Comparison of ENCODE assay signal across 9 cellular contexts in the genomic region with DNA sequence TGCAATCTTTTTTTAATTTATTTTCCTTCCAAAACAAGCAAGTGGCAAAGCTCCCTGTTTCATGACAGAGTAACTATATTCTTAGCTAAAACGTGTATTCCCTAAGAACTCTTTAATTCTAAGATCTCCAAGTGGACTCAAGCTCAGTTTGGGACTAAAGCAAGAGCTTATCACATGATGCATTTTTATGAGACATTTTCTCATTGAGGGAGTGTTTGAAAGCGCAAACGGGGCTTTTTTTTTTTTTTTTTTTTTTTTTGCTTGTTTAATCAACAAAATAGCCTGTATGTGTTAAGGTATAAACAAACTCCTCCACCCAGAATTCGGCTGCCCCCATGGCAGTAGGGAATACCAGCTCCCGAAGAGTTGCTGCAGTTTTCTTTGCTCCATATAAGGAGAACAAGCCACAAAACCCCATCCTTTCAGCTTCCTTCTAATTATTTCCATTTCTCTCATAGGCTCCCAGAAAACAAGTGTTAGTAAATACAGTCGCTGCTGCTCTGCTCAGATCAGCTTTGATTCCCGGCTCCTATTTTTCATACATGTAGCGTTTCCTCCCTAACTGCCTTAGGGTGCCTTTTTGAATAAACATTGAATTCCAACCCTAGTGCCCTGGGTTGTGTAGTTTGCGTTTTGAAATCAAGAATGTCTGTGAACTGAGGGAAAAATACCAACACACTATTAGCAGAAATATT. TPM values are rescaled to one million over a fixed set of nuclear protein-coding genes. Genes with fewer than 3 reads are reported as not detected.
DNase-seq lines count a peak whose midpoint lies in the region; FAIRE-seq and TF ChIP-seq lines count a peak whose summit lies in the region.
"Had no signal": no experiment of that assay in that cellular context is flagged by ENCODE, and none has a peak within 500 bp of the region (broad histone marks: within the 10 kb centered on the region; RNA-seq: fewer than 3 reads in every experiment).

No MANE protein-coding gene starts in this region.

- H4K20me1 ChIP-seq in astrocyte (ENCODE audit: insufficient read depth, low read length) (no peaks in the 10 kb centered on the region), hepatocyte (ENCODE audit: insufficient read depth, poor library complexity, severe bottlenecking) (no peaks in the 10 kb centered on the region)

- FAIRE-seq in astrocyte (lab: Jason Lieb, UNC) = no peak

- H3K4me3 ChIP-seq in astrocyte (ENCODE audit: insufficient read depth, low read depth, low read length) = peak overlapping the region; percentile 67
- H3K4me3 ChIP-seq in hepatocyte = peak overlapping the region; percentile 37
- H3K4me3 ChIP-seq in prostate gland = peak overlapping the region; percentile 28 to 34

- H3K4me1 ChIP-seq in astrocyte (ENCODE audit: insufficient read depth, low read length) = peaks cover 21% of the 10 kb centered on the region
- H3K4me1 ChIP-seq in hepatocyte (ENCODE audit: insufficient read depth) = no peaks in the 10 kb centered on the region
- H3K4me1 ChIP-seq in prostate gland (replicated peaks) = no peaks in the 10 kb centered on the region

- H3K4me2 ChIP-seq in astrocyte (ENCODE audit: low read length) (peak overlapping the region; percentile 96), hepatocyte (peak overlapping the region; percentile 81)

- H2AFZ ChIP-seq in astrocyte (ENCODE audit: low read depth, low read length) (peak overlapping the region; percentile 38), hepatocyte (peak overlapping the region; percentile 54)

- H3K27ac ChIP-seq in astrocyte (ENCODE audit: low read depth, low read length) = no peak overlapping the region
- peak overlapping the region; percentile 81 for H3K27ac ChIP-seq in hepatocyte
- peak overlapping the region; percentile 60 to 62 for H3K27ac ChIP-seq in prostate gland

- TF ChIP-seq POLR2A in prostate gland (IDR thresholded peaks at IDR 0.05) = no peak

- no peaks in the 10 kb centered on the region for H3K36me3 Mint-ChIP-seq in astrocyte (ENCODE audit: low read depth, unreplicated experiment)

- H3K79me2 ChIP-seq in astrocyte (ENCODE audit: insufficient read depth, low read length) (no peaks in the 10 kb centered on the region), hepatocyte (no peaks in the 10 kb centered on the region)

- no peak overlapping the region for H3K4me3 Mint-ChIP-seq in astrocyte (ENCODE audit: unreplicated experiment)

- H3K9me3 Mint-ChIP-seq in astrocyte (ENCODE audit: unreplicated experiment) = no peaks in the 10 kb centered on the region

- H3K27me3 Mint-ChIP-seq in astrocyte (ENCODE audit: low read depth, unreplicated experiment) = no peaks in the 10 kb centered on the region

- H3K9me3 ChIP-seq in astrocyte (ENCODE audit: insufficient read depth, low read depth, low read length) (no peaks in the 10 kb centered on the region), hepatocyte (ENCODE audit: low read depth) (no peaks in the 10 kb centered on the region), prostate gland (no peaks in the 10 kb centered on the region)

- no peak overlapping the region for H3K27ac Mint-ChIP-seq in astrocyte (ENCODE audit: unreplicated experiment)

- H3K9ac ChIP-seq in astrocyte (ENCODE audit: low read length) = no peak overlapping the region

- no peaks in the 10 kb centered on the region for H3K9me2 ChIP-seq in hepatocyte (replicated peaks; ENCODE audit: insufficient read depth)

- WGBS in hepatocyte (ENCODE audit: low lambda C conversion rate, missing lambda C conversion rate) = 9% methylated on average over 9 of the region's 9 CpGs
- 3% methylated on average over 9 of the region's 9 CpGs for WGBS in prostate gland

- peak; percentile 12 for DNase-seq in EL
- no peak for DNase-seq in astrocyte (ENCODE audit: low read depth)
- no peak for DNase-seq in hepatocyte (ENCODE audit: low spot score)
- DNase-seq in prostate gland (ENCODE audit: low spot score) = no peak
- DNase-seq in D341Med (ENCODE audit: low spot score) = no peak
- no peak for DNase-seq in activated CD4-positive, alpha-beta T cell treated with anti-CD3 and anti-CD28 coated beads, Interleukin-2, amount 50 U/mL, for 4 hours
- no peak for DNase-seq in HK-2 (ENCODE audit: unreplicated experiment)
- no peak for DNase-seq in NCI-H748 (lab: John Stamatoyannopoulos, UW; ENCODE audit: unreplicated experiment)
- DNase-seq: activated CD4-positive, CD25-positive, alpha-beta regulatory T cell treated with anti-CD3 and anti-CD28 coated beads, Interleukin-2, amount 50 U/mL, for 72 hours had no signal

- TF ChIP-seq CTCF in astrocyte (IDR thresholded peaks at IDR 0.05; ENCODE audit: insufficient read depth, low read depth, low read length) (no peak), hepatocyte (IDR thresholded peaks at IDR 0.05; ENCODE audit: poor library complexity) (no peak), prostate gland (IDR thresholded peaks at IDR 0.05) (no peak)

- H3K27me3 ChIP-seq in astrocyte (ENCODE audit: insufficient read depth, low read length) (peaks cover 2% of the 10 kb centered on the region), hepatocyte (no peaks in the 10 kb centered on the region), prostate gland (replicated peaks; ENCODE audit: insufficient read depth) (no peaks in the 10 kb centered on the region)

- no peaks in the 10 kb centered on the region for H3K36me3 ChIP-seq in astrocyte (ENCODE audit: insufficient read depth, low read length)
- H3K36me3 ChIP-seq in hepatocyte (replicated peaks; ENCODE audit: insufficient read depth, low read depth) = no peaks in the 10 kb centered on the region
- no peaks in the 10 kb centered on the region for H3K36me3 ChIP-seq in prostate gland

- H3K4me1 Mint-ChIP-seq in astrocyte (ENCODE audit: low read depth, unreplicated experiment) = peaks cover 27% of the 10 kb centered on the region

- intact Hi-C loops in prostate gland (cut with DNase I) = loop anchor here (5.0 kb wide), 1 partner anchor 42 kb away; no protein-coding TSS in a partner anchor

RNA-seq across cellular contexts. Expression of a gene that starts 0.7 kb away (rescaled TPM):
- total RNA-seq in astrocyte = 0.48 and 0.53 TPM in 2 replicates
- total RNA-seq in hepatocyte = 16.6 and 18.7 TPM in 2 replicates
- polyA plus RNA-seq in hepatocyte = 4.2 and 6.7 TPM in 2 replicates
- total RNA-seq in prostate gland = 10 to 100 TPM in 1 of 2 donors, 1 to 10 TPM in 1; 9.2 to 14.7 TPM
